12 cellular contexts compared by ENCODE assay signal in the genomic region with DNA sequence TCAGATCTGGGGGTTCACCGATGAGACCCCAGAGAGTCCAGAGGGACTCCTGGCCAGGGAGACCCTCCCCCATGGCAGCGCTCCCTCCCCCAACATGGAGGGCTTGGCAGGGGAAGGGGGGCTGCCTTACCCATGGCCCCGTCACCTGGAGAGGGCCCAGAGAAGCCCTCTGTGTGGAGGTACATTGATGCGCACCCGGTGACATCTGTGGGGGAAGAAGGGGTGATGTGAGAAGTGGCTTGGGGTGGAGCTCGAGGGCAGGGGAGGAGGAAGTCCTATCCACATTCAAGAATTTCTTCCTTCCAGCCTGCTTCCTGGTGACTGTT. TPM values are rescaled to one million over a fixed set of nuclear protein-coding genes. Genes with fewer than 3 reads are reported as not detected.
DNase-seq lines count a peak whose midpoint lies in the region; ATAC-seq and TF ChIP-seq lines count a peak whose summit lies in the region.
"Had no signal": no experiment of that assay in that cellular context is flagged by ENCODE, and none has a peak within 500 bp of the region (broad histone marks: within the 10 kb centered on the region; RNA-seq: fewer than 3 reads in every experiment).

No MANE protein-coding gene starts in this region.

- H3K36me3 ChIP-seq in ascending aorta, result peaks cover 6 to 25% of the 10 kb centered on the region in 2 donors
- no peaks in the 10 kb centered on the region for H3K36me3 ChIP-seq in hepatocyte (replicated peaks; ENCODE audit: insufficient read depth, low read depth)
- peaks cover 0 to 18% of the 10 kb centered on the region in 2 donors for H3K36me3 ChIP-seq in psoas muscle (ENCODE audit: insufficient read depth in 1 of 2, low read depth in 1 of 2)

- ATAC-seq in psoas muscle (peak in 2 of 4 donors; percentile 4 to 7), HG02852 (IDR thresholded peaks at IDR 0.05; ENCODE audit: unreplicated experiment) (no peak)

- H2BK120ac ChIP-seq in H9 (ENCODE audit: low read depth, low read length, poor library complexity, severe bottlenecking), result no peak overlapping the region

- no peaks in the 10 kb centered on the region for H3K23me2 ChIP-seq in H9 (ENCODE audit: insufficient read length, low read depth, low read length, poor library complexity, severe bottlenecking)

- no peak overlapping the region for H3K56ac ChIP-seq in H9 (ENCODE audit: insufficient read length, low read depth, low read length)

- H3K4ac ChIP-seq in H9 (ENCODE audit: low read depth, low read length), result no peak overlapping the region

- peaks cover 24 to 74% (median 27%) of the 10 kb centered on the region in 3 experiments for H3K36me3 Mint-ChIP-seq in H9 (ENCODE audit: insufficient read depth in 1 of 3, low read depth in 3 of 3)

- H3K27ac Mint-ChIP-seq in H9, result peak overlapping the region in 2 of 3 experiments; percentile 94 to 99; a peak in 5 of 7 replicates

- no peaks in the 10 kb centered on the region for H4K20me1 ChIP-seq in H9 (ENCODE audit: control insufficient read depth, insufficient read depth, insufficient read length)
- H4K20me1 ChIP-seq in hepatocyte (ENCODE audit: insufficient read depth, poor library complexity, severe bottlenecking), result no peaks in the 10 kb centered on the region

- no peak for DNase-seq in H9
- no peak for DNase-seq in ascending aorta (ENCODE audit: low spot score in 2 of 2)
- DNase-seq in hepatocyte (ENCODE audit: low spot score), result no peak
- no peak for DNase-seq in psoas muscle
- DNase-seq in NAMALWA (ENCODE audit: low spot score), result no peak
- no peak for DNase-seq in DMS153 (lab: John Stamatoyannopoulos, UW)
- DNase-seq in islet precursor cell, result no peak
- DNase-seq: NCI-H2081, stomach had no signal

- no peak overlapping the region for H2BK15ac ChIP-seq in H9 (ENCODE audit: low read depth, low read length)

- H2AFZ ChIP-seq in H9 (ENCODE audit: low read length), result no peak overlapping the region
- no peak overlapping the region for H2AFZ ChIP-seq in hepatocyte

- H3K9me3 Mint-ChIP-seq in H9, result no peaks in the 10 kb centered on the region
- H3K9me3 Mint-ChIP-seq: CD14-positive monocyte had no signal

- intact Hi-C loops in ascending aorta (cut with DNase I) (no loop called here), psoas muscle (cut with DNase I) (no loop called here)

- H3K4me3 Mint-ChIP-seq in H9, result peak overlapping the region; percentile 57 to 76; a peak in 4 of 5 replicates
- H3K4me3 Mint-ChIP-seq: CD14-positive monocyte had no signal

- H4K91ac ChIP-seq in H9 (ENCODE audit: insufficient read length, low read depth, low read length), result peak overlapping the region; percentile 5

- TF ChIP-seq CTCF in H9 (conservative IDR thresholded peaks at IDR 0.05) (no peak), ascending aorta (IDR thresholded peaks at IDR 0.05) (no peak), hepatocyte (IDR thresholded peaks at IDR 0.05; ENCODE audit: poor library complexity) (no peak), psoas muscle (IDR thresholded peaks at IDR 0.05) (no peak)

- H4K5ac ChIP-seq in H9 (ENCODE audit: insufficient read length, low read depth, low read length), result no peak overlapping the region

- H3K9me2 ChIP-seq in hepatocyte (replicated peaks; ENCODE audit: insufficient read depth), result no peaks in the 10 kb centered on the region

- H2BK12ac ChIP-seq in H9 (ENCODE audit: insufficient read length, low read depth, low read length), result peak overlapping the region; percentile 17

- H3K9ac ChIP-seq in H9 (ENCODE audit: extremely low read depth, insufficient read length, low read length), result no peak overlapping the region

- no CpG with 5 or more reads among the region's 6 CpGs for WGBS in H9 (ENCODE audit: extremely low coverage, insufficient read length, low lambda C conversion rate)
- WGBS in hepatocyte (ENCODE audit: low lambda C conversion rate, missing lambda C conversion rate), result 75% methylated on average over 5 of the region's 6 CpGs
- 37 to 54% (median 40%) methylated on average over 6 of the region's 6 CpGs for WGBS in psoas muscle, 3 donors

- H3K18ac ChIP-seq in H9 (ENCODE audit: insufficient read length, low read depth, low read length), result no peak overlapping the region

- H3K27ac ChIP-seq in H9 (ENCODE audit: insufficient read length, low read depth, low read length) (peak overlapping the region; percentile 63), ascending aorta (peak overlapping the region; percentile 40 to 65), hepatocyte (peak overlapping the region; percentile 76), psoas muscle (peak overlapping the region; percentile 71)
- H3K27ac ChIP-seq: VCaP had no signal

- H3K4me1 ChIP-seq in H9 (ENCODE audit: insufficient read depth, low read length) (peaks cover 11% of the 10 kb centered on the region; the same call in 1 of the 2 replicates), ascending aorta (peaks cover 0 to 10% of the 10 kb centered on the region in 2 donors), hepatocyte (ENCODE audit: insufficient read depth) (peaks cover 22% of the 10 kb centered on the region), psoas muscle (peaks cover 27% of the 10 kb centered on the region)

- no peaks in the 10 kb centered on the region for H3K79me1 ChIP-seq in H9 (ENCODE audit: insufficient read depth, low read depth, low read length, poor library complexity, severe bottlenecking)

- peak overlapping the region; percentile 61; the same call in 1 of the 2 replicates for H3K14ac ChIP-seq in H9 (ENCODE audit: insufficient read depth, low read length)

- H3K27me3 ChIP-seq in H9 (ENCODE audit: insufficient read depth, low read length), result no peaks in the 10 kb centered on the region
- no peaks in the 10 kb centered on the region for H3K27me3 ChIP-seq in ascending aorta
- no peaks in the 10 kb centered on the region for H3K27me3 ChIP-seq in hepatocyte
- no peaks in the 10 kb centered on the region for H3K27me3 ChIP-seq in psoas muscle (ENCODE audit: insufficient read depth in 3 of 3, low read length in 2 of 3)
- H3K27me3 ChIP-seq: stomach had no signal

- no peak overlapping the region for H3K23ac ChIP-seq in H9 (ENCODE audit: insufficient read length, low read depth, low read length)

- H3K4me3 ChIP-seq in ascending aorta (peak overlapping the region in 1 of 2 donors; percentile 47), hepatocyte (no peak overlapping the region), psoas muscle (no peak overlapping the region)
- H3K4me3 ChIP-seq: stomach had no signal

- no peak overlapping the region for H2BK20ac ChIP-seq in H9 (ENCODE audit: low read depth, low read length, poor library complexity, severe bottlenecking)

- H3K9me3 ChIP-seq in H9 (ENCODE audit: control insufficient read depth, low read depth, low read length), result no peaks in the 10 kb centered on the region
- H3K9me3 ChIP-seq in ascending aorta, result no peaks in the 10 kb centered on the region
- no peaks in the 10 kb centered on the region for H3K9me3 ChIP-seq in hepatocyte (ENCODE audit: low read depth)
- H3K9me3 ChIP-seq in psoas muscle, result no peaks in the 10 kb centered on the region
- H3K9me3 ChIP-seq: stomach had no signal

- H3K4me1 Mint-ChIP-seq in H9, result peaks cover 49 to 54% of the 10 kb centered on the region in 2 experiments

- H3K4me2 ChIP-seq in H9 (ENCODE audit: insufficient read depth, insufficient read length, low read length) (peak overlapping the region; percentile 45), hepatocyte (peak overlapping the region; percentile 68)

- no peak overlapping the region for H2BK5ac ChIP-seq in H9 (ENCODE audit: insufficient read length, low read length)

- H3K27me3 Mint-ChIP-seq in H9 (ENCODE audit: low read depth), result peaks cover 31% of the 10 kb centered on the region

- H3K79me2 ChIP-seq in H9 (ENCODE audit: insufficient read depth, low read length), result no peaks in the 10 kb centered on the region
- H3K79me2 ChIP-seq in hepatocyte, result no peaks in the 10 kb centered on the region

- no peak overlapping the region for H4K8ac ChIP-seq in H9 (replicated peaks; ENCODE audit: insufficient read length, low read depth, low read length)

- H3T11ph ChIP-seq in H9 (ENCODE audit: low read length), result no peak overlapping the region

- no peak overlapping the region for H2AK5ac ChIP-seq in H9 (ENCODE audit: insufficient read length, low read length)

RNA-seq across cellular contexts. Expression of a gene that starts 16.2 kb away (rescaled TPM):
- total RNA-seq in H9 (2021) (74.4 and 78.4 TPM in 2 replicates), ascending aorta (not detected), hepatocyte (10.7 and 12.8 TPM in 2 replicates), psoas muscle (under 1 TPM; 0.21 to 0.44 (median 0.27) TPM)
- polyA plus RNA-seq in hepatocyte (11.1 and 14.8 TPM in 2 replicates), psoas muscle (under 1 TPM; 0.25 to 0.34 (median 0.31) TPM)
- polyA plus RNA-seq: CD14-positive monocyte had no signal

RNA-seq across cellular contexts. Expression of a gene that starts 46.2 kb away (rescaled TPM):
- total RNA-seq in H9 (2021) (50.6 and 54.1 TPM in 2 replicates), ascending aorta (50.0 TPM), hepatocyte (31.2 and 35.0 TPM in 2 replicates), psoas muscle (10 to 100 TPM; 22.5 to 42.5 (median 27.9) TPM)
- polyA plus RNA-seq in hepatocyte (25.2 and 26.6 TPM in 2 replicates), psoas muscle (10 to 100 TPM; 13.4 to 28.3 (median 21.7) TPM)
